ENCODE assay signal across 11 cellular contexts in genomic region chr10:123611243-123611642, GRCh38. TPM values are rescaled to one million over a fixed set of nuclear protein-coding genes. Genes with fewer than 3 reads are reported as not detected.
"Had no signal": no experiment of that assay in that cellular context is flagged by ENCODE, and none has a peak within 500 bp of the region (broad histone marks: within the 10 kb centered on the region; RNA-seq: fewer than 3 reads in every experiment).

No MANE protein-coding gene starts in this region.

- H3K9ac ChIP-seq: GM23248 had no signal

- H3K4me3 ChIP-seq: GM23248, K562 had no signal

- FAIRE-seq: K562 had no signal

- DNase-seq: GM23248, GOT3, H7, HCEC 1CT, HFFc6, IMR-90, KG1 had no signal

- H2AFZ ChIP-seq: GM23248 had no signal

- H3K27ac ChIP-seq: GM23248, HL-60 had no signal

- ATAC-seq: K562 had no signal

RNA-seq across cellular contexts. Expression of gene GPR26, which starts 54.9 kb away (rescaled TPM):
- total RNA-seq: GM23248, H4, HFFc6, HT1080, IMR-90, K562 had no signal
- polyA plus RNA-seq: GM23248, IMR-90, K562 had no signal
